24 cellular contexts compared by ENCODE assay signal in genomic region chr6:160301341-160301740, GRCh38. TPM values are rescaled to one million over a fixed set of nuclear protein-coding genes. Genes with fewer than 3 reads are reported as not detected.
DNase-seq lines count a peak whose midpoint lies in the region; ATAC-seq and TF ChIP-seq lines count a peak whose summit lies in the region.
"Had no signal": no experiment of that assay in that cellular context is flagged by ENCODE, and none has a peak within 500 bp of the region (broad histone marks: within the 10 kb centered on the region; RNA-seq: fewer than 3 reads in every experiment).

No MANE protein-coding gene starts in this region.

- no peaks in the 10 kb centered on the region for H3K36me3 ChIP-seq in SJCRH30
- no peaks in the 10 kb centered on the region for H3K36me3 ChIP-seq in tibial artery
- H3K36me3 ChIP-seq: BLaER1 had no signal

- ATAC-seq in sciatic nerve (peak; percentile 18), GM19463 (IDR thresholded peaks at IDR 0.05; ENCODE audit: unreplicated experiment) (no peak)

- intact Hi-C loops in sciatic nerve (cut with DNase I): no loop called here
- intact Hi-C loops in tibial artery (cut with DNase I; ENCODE audit: low total_unique reads): no loop called here

- TF ChIP-seq CTCF in tibial artery (IDR thresholded peaks at IDR 0.05): no peak

- DNase-seq in SJCRH30: peak; percentile 88 to 93
- peak; percentile 90 for DNase-seq in myocyte (ENCODE audit: low read depth)
- no peak for DNase-seq in sciatic nerve (ENCODE audit: low spot score)
- no peak for DNase-seq in tibial artery
- no peak for DNase-seq in NCI-H82 treated with DMSO at 0.1 percent for 48 hours (lab: John Stamatoyannopoulos, UW; ENCODE audit: unreplicated experiment)
- DNase-seq in NCI-H2107 (lab: John Stamatoyannopoulos, UW): no peak
- DNase-seq: CD4-positive, CD25-positive, alpha-beta regulatory T cell; DMS53; GOT3; HCEC 1CT; IMR-90; KG1; MM.1S; NCI-H2029; NCI-H446 treated with DMSO at 0.1 percent for 48 hours; NCI-H526; NCI-H82; PC-9; SHP77 had no signal

- H3K4me1 ChIP-seq in SJCRH30 (peaks cover 12% of the 10 kb centered on the region), tibial artery (peaks cover 0 to 29% (median 1%) of the 10 kb centered on the region in 4 donors)

- H3K9me3 ChIP-seq in SJCRH30 (replicated peaks) (peaks cover 5% of the 10 kb centered on the region), tibial artery (no peaks in the 10 kb centered on the region)

- H3K27me3 ChIP-seq in SJCRH30: no peaks in the 10 kb centered on the region
- H3K27me3 ChIP-seq in tibial artery: no peaks in the 10 kb centered on the region
- H3K27me3 ChIP-seq: BLaER1 had no signal

- H3K4me3 ChIP-seq in SJCRH30: no peak overlapping the region
- no peak overlapping the region for H3K4me3 ChIP-seq in tibial artery
- H3K4me3 ChIP-seq: BLaER1, PC-9 had no signal

- no peak overlapping the region; the same call in 1 of the 2 replicates for H3K27ac ChIP-seq in SJCRH30
- peak overlapping the region; percentile 20 to 32 for H3K27ac ChIP-seq in tibial artery
- H3K27ac ChIP-seq: BLaER1, PC-9 had no signal

RNA-seq across cellular contexts. Expression of gene SLC22A2, which starts 42.7 kb away (rescaled TPM):
- 0.02 TPM in 1 of 2 replicates, not detected in the other for total RNA-seq in SJCRH30 (2014; rRNA removed; shearing (Covaris generic))
- total RNA-seq in myocyte (not detected in 2 replicates), sciatic nerve (not detected)
- polyA plus RNA-seq in myocyte (2012): 0.14 TPM
- total RNA-seq: CD4-positive, CD25-positive, alpha-beta regulatory T cell; G401; IMR-90; PC-9; RPMI7951 had no signal
- polyA plus RNA-seq: AG04450; CD4-positive, CD25-positive, alpha-beta regulatory T cell; IMR-90 had no signal

RNA-seq across cellular contexts. Expression of gene SLC22A3, which starts 46.8 kb away (rescaled TPM):
- not detected in 2 replicates for total RNA-seq in SJCRH30 (2014; rRNA removed; shearing (Covaris generic))
- total RNA-seq in myocyte (not detected in 2 replicates), sciatic nerve (189 TPM)
- 0.52 TPM for polyA plus RNA-seq in myocyte (2012)
- total RNA-seq: G401, IMR-90, PC-9 had no signal
- polyA plus RNA-seq: IMR-90 had no signal

Comparison
In these comparisons a context has a peak if more than half of its experiments do, and no peak if none do; other contexts are left out.
1. DNase-seq: peak in SJCRH30 (2 of 2) and myocyte (single experiment); none in sciatic nerve (single experiment), tibial artery (0 of 2), NCI-H82 treated with DMSO at 0.1 percent for 48 hours (single experiment) and NCI-H2107 (single experiment).
2. RNA of gene SLC22A3, which starts 46.8 kb away (total RNA-seq): 189 TPM in sciatic nerve (single experiment); not detected in SJCRH30 and not detected in myocyte; every median in the first group is over 100 times any median in the second.